ENCODE assay signal across 8 cellular contexts in genomic region chr2:111905990-111906735, GRCh38. TPM values are rescaled to one million over a fixed set of nuclear protein-coding genes. Genes with fewer than 3 reads are reported as not detected.
DNase-seq lines count a peak whose midpoint lies in the region; ATAC-seq, FAIRE-seq and TF ChIP-seq lines count a peak whose summit lies in the region.

No MANE protein-coding gene starts in this region.

- peaks cover 36% of the 10 kb centered on the region for H3F3A ChIP-seq in neural progenitor cell (ENCODE audit: low read depth)

- TF ChIP-seq POLR2A in GM12891 (IDR thresholded peaks at IDR 0.05; ENCODE audit: low read depth, low read length) (no peak), IMR-90 (IDR thresholded peaks at IDR 0.05; ENCODE audit: low read depth, low read length) (no peak)

- H3K14ac ChIP-seq in IMR-90 (replicated peaks; ENCODE audit: low read depth, low read length): no peak overlapping the region

- WGBS in IMR-90 (ENCODE audit: extremely low coverage in 2 of 2, insufficient read length in 1 of 2), 2 experiments: 33% methylated on average over 3 of the region's 4 CpGs; no CpG with 5 or more reads in 1 of the 2 experiments

- H3K9me3 ChIP-seq in IMR-90 (ENCODE audit: control insufficient read depth, insufficient read depth, low read length) (no peaks in the 10 kb centered on the region), colonic mucosa (no peaks in the 10 kb centered on the region), neural progenitor cell (ENCODE audit: low read depth) (no peaks in the 10 kb centered on the region)

- no peak overlapping the region for H2AK5ac ChIP-seq in IMR-90 (ENCODE audit: low read depth, low read length)

- CTCF ChIA-PET in IMR-90 (lab: Yijun Ruan, JAX): interaction anchor here (0.8 kb wide), 1 partner anchor 142 kb away, joined by 3 read pairs; no protein-coding TSS in a partner anchor

- H3K79me2 ChIP-seq in neural progenitor cell (ENCODE audit: low read depth): no peaks in the 10 kb centered on the region

- no peak overlapping the region for H3K4ac ChIP-seq in IMR-90 (ENCODE audit: low read depth, low read length)

- no peak overlapping the region for H3K27ac ChIP-seq in IMR-90 (ENCODE audit: insufficient read depth, low read length)
- peak overlapping the region; percentile 32 for H3K27ac ChIP-seq in colonic mucosa
- H3K27ac ChIP-seq in neural progenitor cell: peak overlapping the region; percentile 47

- H2BK120ac ChIP-seq in IMR-90 (ENCODE audit: low read depth, low read length): no peak overlapping the region

- H3K36me3 Mint-ChIP-seq in neural progenitor cell: no peaks in the 10 kb centered on the region

- H3K4me2 ChIP-seq in IMR-90 (ENCODE audit: low read depth, low read length): peak overlapping the region; percentile 45; the same call in 1 of the 2 replicates
- peak overlapping the region; percentile 49 for H3K4me2 ChIP-seq in neural progenitor cell

- H2BK20ac ChIP-seq in IMR-90 (ENCODE audit: low read depth, low read length): no peak overlapping the region

- H2AFZ ChIP-seq in IMR-90 (replicated peaks; ENCODE audit: low read length, poor library complexity): no peak overlapping the region
- H2AFZ ChIP-seq in neural progenitor cell (replicated peaks): no peak overlapping the region

- H3K27me3 Mint-ChIP-seq in neural progenitor cell (ENCODE audit: insufficient read depth, low read depth): no peaks in the 10 kb centered on the region

- H3K4me3 ChIP-seq in IMR-90 (ENCODE audit: insufficient read depth, low read depth, low read length) (no peak overlapping the region), colonic mucosa (no peak overlapping the region), neural progenitor cell (no peak overlapping the region)

- ATAC-seq in IMR-90 (ENCODE audit: low read depth): peak; percentile 62

- H3K79me1 ChIP-seq in IMR-90 (ENCODE audit: low read depth in 1 of 2, low read length in 2 of 2): no peaks in the 10 kb centered on the region

- peak; percentile 9 for FAIRE-seq in GM12891 (lab: Jason Lieb, UNC)

- TF ChIP-seq RAD21 in IMR-90 (IDR thresholded peaks at IDR 0.05; ENCODE audit: low read length): no peak

- peak overlapping the region; percentile 46 for H3K27ac Mint-ChIP-seq in neural progenitor cell

- no peak overlapping the region for H2BK5ac ChIP-seq in IMR-90 (ENCODE audit: low read depth, low read length, poor library complexity, severe bottlenecking)

- H3K27me3 ChIP-seq in IMR-90 (ENCODE audit: control insufficient read depth, insufficient read depth, low read length) (peaks cover 33% of the 10 kb centered on the region), colonic mucosa (no peaks in the 10 kb centered on the region), neural progenitor cell (no peaks in the 10 kb centered on the region)

- H3K9ac ChIP-seq in IMR-90 (ENCODE audit: low read depth, low read length): no peak overlapping the region
- peak overlapping the region in 1 of 2 donors; percentile 2 for H3K9ac ChIP-seq in colonic mucosa (ENCODE audit: low read depth in 2 of 2, low read length in 2 of 2)
- no peak overlapping the region for H3K9ac ChIP-seq in neural progenitor cell

- H4K91ac ChIP-seq in IMR-90 (ENCODE audit: insufficient read depth, low read depth, low read length): no peak overlapping the region

- in situ Hi-C loops in IMR-90 (cut with MboI; ENCODE audit: low sequenced_read_pairs): no loop called here

- POLR2A ChIA-PET in IMR-90 (lab: Charles Lee; ENCODE audit: unreplicated experiment): no interaction called here

- no peak overlapping the region for H4K5ac ChIP-seq in IMR-90 (ENCODE audit: low read depth, low read length)

- H2AK9ac ChIP-seq in IMR-90 (replicated peaks; ENCODE audit: low read depth, low read length, poor library complexity): no peak overlapping the region

- DNase-seq in GM12891 (ENCODE audit: insufficient read length, low spot score): no peak
- no peak for DNase-seq in IMR-90
- no peak for DNase-seq in colonic mucosa
- peak; percentile 43 for DNase-seq in neural progenitor cell (ENCODE audit: low spot score)
- DNase-seq in GDM1 (lab: John Stamatoyannopoulos, UW): no peak
- no peak for DNase-seq in HK-2 (ENCODE audit: unreplicated experiment)
- DNase-seq in NCI-H1694 (lab: John Stamatoyannopoulos, UW): no peak
- DNase-seq in NCI-H510A (lab: John Stamatoyannopoulos, UW): no peak

- peaks cover 55% of the 10 kb centered on the region for H3K4me1 Mint-ChIP-seq in neural progenitor cell

- dilution Hi-C loops in IMR-90 (cut with HindIII; ENCODE audit: low sequenced_read_pairs, unreplicated experiment): no loop called here

- BruUV-seq in IMR-90 (replicated peaks; lab: Mats Ljungman, UMichigan): no TSS peak

- intact Hi-C loops in IMR-90 (cut with micrococcal nuclease) (no loop called here), colonic mucosa (cut with DNase I) (loop anchor here (10.0 kb wide), 1 partner anchor 59 kb away; no protein-coding TSS in a partner anchor)

- no peaks in the 10 kb centered on the region for H3K9me3 Mint-ChIP-seq in neural progenitor cell

- H3K36me3 ChIP-seq in IMR-90 (ENCODE audit: control insufficient read depth, insufficient read depth, low read length) (no peaks in the 10 kb centered on the region), colonic mucosa (no peaks in the 10 kb centered on the region), neural progenitor cell (no peaks in the 10 kb centered on the region)

- H3K4me1 ChIP-seq in IMR-90 (ENCODE audit: control insufficient read depth, insufficient read depth, low read length): peaks cover 4% of the 10 kb centered on the region; the same call in 1 of the 2 replicates
- H3K4me1 ChIP-seq in colonic mucosa: peaks cover 4% of the 10 kb centered on the region
- H3K4me1 ChIP-seq in neural progenitor cell: peaks cover 54% of the 10 kb centered on the region

- no peak overlapping the region for H3K56ac ChIP-seq in IMR-90 (ENCODE audit: extremely low read depth, insufficient read depth, low read length)

- H4K20me1 ChIP-seq in IMR-90 (ENCODE audit: insufficient read depth, low read length) (no peaks in the 10 kb centered on the region), neural progenitor cell (ENCODE audit: low read depth) (peaks cover 9% of the 10 kb centered on the region)

- H2BK15ac ChIP-seq in IMR-90 (ENCODE audit: low read depth, low read length): no peak overlapping the region

- TF ChIP-seq CTCF in IMR-90 (conservative IDR thresholded peaks at IDR 0.05; ENCODE audit: low read depth, low read length) (no peak), colonic mucosa (IDR thresholded peaks at IDR 0.05) (no peak), neural progenitor cell (IDR thresholded peaks at IDR 0.05) (no peak)

- no peak overlapping the region for H4K8ac ChIP-seq in IMR-90 (ENCODE audit: low read depth in 2 of 2, low read length in 2 of 2)

- H3K23ac ChIP-seq in IMR-90 (ENCODE audit: low read depth, low read length): no peak overlapping the region

- no peak overlapping the region for H3K4me3 Mint-ChIP-seq in neural progenitor cell

- no peak overlapping the region for H3K18ac ChIP-seq in IMR-90 (ENCODE audit: low read depth, low read length)

- no peaks in the 10 kb centered on the region for H3K9me1 ChIP-seq in IMR-90 (ENCODE audit: insufficient read depth, low read length)

TF ChIP-seq in GM12891, 5 proteins besides CTCF, POLR2A, EP300 and RAD21:
- no peak for TF ChIP-seq TAF1 (IDR thresholded peaks at IDR 0.05; ENCODE audit: low read depth, low read length)
- no peak for TF ChIP-seq PAX5 (IDR thresholded peaks at IDR 0.05; ENCODE audit: insufficient read depth, low read length, severe bottlenecking)
- peak; percentile 95 for TF ChIP-seq SPI1 (IDR thresholded peaks at IDR 0.05; ENCODE audit: low read depth, low read length)

TF ChIP-seq in IMR-90, 13 proteins besides CTCF, POLR2A, EP300 and RAD21:
- no peak for TF ChIP-seq SMC3 (IDR thresholded peaks at IDR 0.05; ENCODE audit: low read depth, low read length)
- TF ChIP-seq MAZ (IDR thresholded peaks at IDR 0.05; ENCODE audit: borderline replicate concordance, low read depth, low read length): no peak
- TF ChIP-seq MXI1 (IDR thresholded peaks at IDR 0.05; ENCODE audit: borderline replicate concordance, low read depth, low read length): no peak
- TF ChIP-seq BHLHE40 (IDR thresholded peaks at IDR 0.05; ENCODE audit: low read depth, low read length): no peak
- TF ChIP-seq MAFK (IDR thresholded peaks at IDR 0.05; ENCODE audit: low read depth, low read length): no peak
- no peak for TF ChIP-seq FOS (IDR thresholded peaks at IDR 0.05; ENCODE audit: low read depth, low read length)
- no peak for TF ChIP-seq USF2 (IDR thresholded peaks at IDR 0.05; ENCODE audit: low read depth, low read length)
- TF ChIP-seq RFX5 (IDR thresholded peaks at IDR 0.05; ENCODE audit: low read depth, low read length): no peak
- TF ChIP-seq CHD1 (IDR thresholded peaks at IDR 0.05; ENCODE audit: low read depth, low read length): no peak
- TF ChIP-seq NFE2L2 (IDR thresholded peaks at IDR 0.05; ENCODE audit: low read depth, low read length): no peak
- no peak for TF ChIP-seq CEBPB (IDR thresholded peaks at IDR 0.05; ENCODE audit: low read depth, low read length)
TF ChIP-seq in IMR-90: peak in this region for 0.

RNA-seq across cellular contexts. Expression of gene MERTK, which starts 7.8 kb away (rescaled TPM):
- 1.2 TPM for polyA plus RNA-seq in GM12891 (2012; ENCODE audit: low read depth, missing spikeins)
- total RNA-seq in IMR-90 (2012; rRNA removed) (0.28 and 0.36 TPM in 2 replicates), colonic mucosa (1 to 10 TPM; 3.9 TPM), neural progenitor cell (ENCODE audit: low replicate concordance) (4.6 and 6.1 TPM in 2 replicates)
- polyA plus RNA-seq in IMR-90 (2012; rRNA removed): 0.62 and 0.73 TPM in 2 replicates
- 0.19 and 0.45 TPM in 2 replicates for polyA plus RNA-seq in IMR-90 (2012; cell fraction: cytosol; rRNA removed)
- polyA plus RNA-seq in IMR-90 (2012; cell fraction: nucleus; rRNA removed; ENCODE audit: low replicate concordance): 0.62 and 3.6 TPM in 2 replicates

RNA-seq across cellular contexts. Expression of gene ANAPC1, which starts 22.2 kb away (rescaled TPM):
- polyA plus RNA-seq in GM12891 (2012; ENCODE audit: low read depth, missing spikeins): 23.8 TPM
- total RNA-seq in IMR-90 (2012; rRNA removed) (50.7 and 70.0 TPM in 2 replicates), colonic mucosa (10 to 100 TPM; 32.9 to 62.1 TPM), neural progenitor cell (ENCODE audit: low replicate concordance) (50.9 and 81.7 TPM in 2 replicates)
- polyA plus RNA-seq in IMR-90 (2012; rRNA removed): 11.7 and 14.6 TPM in 2 replicates
- 9.0 and 12.3 TPM in 2 replicates for polyA plus RNA-seq in IMR-90 (2012; cell fraction: cytosol; rRNA removed)
- 14.0 and 20.6 TPM in 2 replicates for polyA plus RNA-seq in IMR-90 (2012; cell fraction: nucleus; rRNA removed; ENCODE audit: low replicate concordance)
